Comparison of ENCODE assay signal across 8 cellular contexts in genomic region chr21:34074283-34075098, GRCh38. TPM values are rescaled to one million over a fixed set of nuclear protein-coding genes. Genes with fewer than 3 reads are reported as not detected.
DNase-seq lines count a peak whose midpoint lies in the region; ATAC-seq, FAIRE-seq and TF ChIP-seq lines count a peak whose summit lies in the region.

No MANE protein-coding gene starts in this region.

- no peaks in the 10 kb centered on the region for H3K9me3 ChIP-seq in PC-3 (ENCODE audit: low read length)
- H3K9me3 ChIP-seq in muscle layer of duodenum (ENCODE audit: control insufficient read depth in 1 of 2, low read length in 2 of 2) = no peaks in the 10 kb centered on the region

- CTCF ChIA-PET in PC-3 (lab: Charles Lee) = no interaction called here

- H2AFZ ChIP-seq in PC-3 (ENCODE audit: low read length) = no peak overlapping the region

- peak overlapping the region; percentile 72 for H3K9ac ChIP-seq in PC-3 (ENCODE audit: low read length)

- H4K20me1 ChIP-seq in PC-3 (ENCODE audit: low read length) = peaks cover 49% of the 10 kb centered on the region

- H3F3A ChIP-seq in PC-3 (ENCODE audit: low read length, unreplicated experiment) = no peaks in the 10 kb centered on the region

- ATAC-seq in PC-3 = no peak

- H3K27me3 ChIP-seq in PC-3 (ENCODE audit: low read length) = no peaks in the 10 kb centered on the region
- H3K27me3 ChIP-seq in muscle layer of duodenum (ENCODE audit: low read depth, low read length) = no peaks in the 10 kb centered on the region

- H3K79me2 ChIP-seq in PC-3 (ENCODE audit: low read length) = peaks cover 52% of the 10 kb centered on the region

- H3K4me2 ChIP-seq in PC-3 (ENCODE audit: low read length) = peak overlapping the region; percentile 83

- peak overlapping the region; percentile 78 for H3K4me3 ChIP-seq in PC-3 (ENCODE audit: low read length)
- H3K4me3 ChIP-seq in muscle layer of duodenum (ENCODE audit: low read depth in 1 of 2, low read length in 2 of 2) = peak overlapping the region; percentile 77 to 80

- no peaks in the 10 kb centered on the region for H3K9me2 ChIP-seq in PC-3 (replicated peaks; ENCODE audit: low read length)

- intact Hi-C loops in PC-3 (cut with micrococcal nuclease) = loop anchor here (5.0 kb wide), 1 partner anchor 127 kb away; no protein-coding TSS in a partner anchor

- BruUV-seq in PC-3 (replicated peaks; lab: Mats Ljungman, UMichigan) = TSS peak; percentile 47

- DNase-seq in GM18507 (ENCODE audit: extremely low spot score, insufficient read length, low read depth) (no peak), PC-3 (peak; percentile 32), ecto neural progenitor cell (ENCODE audit: low spot score) (peak; percentile 56), UCSD-AML1 (lab: John Stamatoyannopoulos, UW; ENCODE audit: unreplicated experiment) (no peak), NCI-H774 (lab: John Stamatoyannopoulos, UW) (no peak), iPS-NIHi7 (ENCODE audit: extremely low spot score) (no peak)
- no peak for DNase-seq in activated CD8-positive, alpha-beta memory T cell treated with anti-CD3 and anti-CD28 coated beads for 24 hours

- POLR2A ChIA-PET in PC-3 (lab: Charles Lee; ENCODE audit: unreplicated experiment) = interaction anchor here (0.6 kb wide), 1 partner anchor 127 kb away, joined by 6 read pairs; no protein-coding TSS in a partner anchor

- TF ChIP-seq CTCF in PC-3 (conservative IDR thresholded peaks at IDR 0.05; ENCODE audit: low read depth, low read length) = no peak

- FAIRE-seq in GM18507 (lab: Jason Lieb, UNC) = peak; percentile 21

- H3K36me3 ChIP-seq in PC-3 (ENCODE audit: low read depth, low read length) (peaks cover 18% of the 10 kb centered on the region), muscle layer of duodenum (ENCODE audit: control insufficient read depth in 1 of 2, insufficient read depth in 2 of 2, low read length in 2 of 2) (no peaks in the 10 kb centered on the region)

- H3K4me1 ChIP-seq in PC-3 (ENCODE audit: insufficient read depth, low read length) (peaks cover 51% of the 10 kb centered on the region), muscle layer of duodenum (ENCODE audit: control insufficient read depth in 1 of 2, insufficient read depth in 2 of 2, low read length in 2 of 2) (peaks cover 13 to 32% of the 10 kb centered on the region in 2 donors)

- no peak overlapping the region for H3K27ac ChIP-seq in PC-3 (ENCODE audit: low read length)
- H3K27ac ChIP-seq in muscle layer of duodenum (ENCODE audit: low read length) = peak overlapping the region; percentile 65

RNA-seq across cellular contexts. Expression of gene MRPS6, which starts 1.1 kb away (rescaled TPM):
- total RNA-seq in PC-3 (2014; rRNA removed) = 32.8 and 35.0 TPM in 2 replicates

RNA-seq across cellular contexts. Expression of gene SLC5A3, which starts 1.1 kb away (rescaled TPM):
- 13.4 and 13.8 TPM in 2 replicates for total RNA-seq in PC-3 (2014; rRNA removed)

Comparison
In these comparisons a context has a peak if more than half of its experiments do, and no peak if none do; other contexts are left out.
1. DNase-seq: peak in PC-3 (single experiment) and ecto neural progenitor cell (single experiment); none in GM18507 (single experiment), UCSD-AML1 (single experiment), NCI-H774 (single experiment), activated CD8-positive, alpha-beta memory T cell treated with anti-CD3 and anti-CD28 coated beads for 24 hours (single experiment) and iPS-NIHi7 (single experiment).